29 cellular contexts compared by ENCODE assay signal in genomic region chr20:14647016-14647415, GRCh38.
"Had no signal": no experiment of that assay in that cellular context is flagged by ENCODE, and none has a peak within 500 bp of the region (broad histone marks: within the 10 kb centered on the region; RNA-seq: fewer than 3 reads in every experiment).

No MANE protein-coding gene starts in this region.

- H3K4me1 ChIP-seq: parathyroid adenoma, psoas muscle, right lobe of liver, sigmoid colon, tibial artery, transverse colon, upper lobe of right lung, uterus had no signal

- H3K27me3 ChIP-seq: ovary, right lobe of liver, sigmoid colon, stomach, tibial artery, transverse colon, upper lobe of right lung, uterus had no signal

- H3K9me3 ChIP-seq: ovary, psoas muscle, right lobe of liver, sigmoid colon, thoracic aorta, transverse colon, upper lobe of right lung, uterus had no signal

- H3K9ac ChIP-seq: parathyroid adenoma had no signal

- H2AFZ ChIP-seq: parathyroid adenoma had no signal

- H3K4me3 ChIP-seq: ovary, psoas muscle, right lobe of liver, sigmoid colon, stomach, thoracic aorta, tibial artery, transverse colon, upper lobe of right lung, uterus had no signal

- FAIRE-seq: small intestine had no signal

- H3K79me2 ChIP-seq: parathyroid adenoma had no signal

- H3K36me3 ChIP-seq: ovary, right lobe of liver, sigmoid colon, stomach, thoracic aorta, tibial artery, transverse colon, upper lobe of right lung, uterus had no signal

- H3K27ac ChIP-seq: ovary, parathyroid adenoma, psoas muscle, right lobe of liver, sigmoid colon, stomach, thoracic aorta, tibial artery, transverse colon, upper lobe of right lung, uterus had no signal

- DNase-seq: naive thymus-derived CD8-positive, alpha-beta T cell; nephron progenitor cell; occipital lobe; ovary; posterior cingulate gyrus; psoas muscle; right cardiac atrium; right lobe of liver; sigmoid colon; small intestine; stimulated activated CD4-positive, alpha-beta T cell treated with anti-CD3 and anti-CD28 coated beads, Interleukin-15, amount 100 ng/mL, for 24 hours; stimulated activated CD4-positive, alpha-beta T cell treated with anti-CD3 and anti-CD28 coated beads, Interleukin-2, amount 100 ng/mL, for 24 hours; stimulated activated CD4-positive, alpha-beta T cell treated with anti-CD3 and anti-CD28 coated beads, Interleukin-2, amount 100 ng/mL, for 48 hours; stimulated activated CD4-positive, alpha-beta T cell treated with anti-CD3 and anti-CD28 coated beads, Interleukin-4, amount 100 ng/mL, for 24 hours; stimulated activated naive B cell treated with anti-CD40 and anti-IgM and Interleukin-4, amounts not matched to agents 10 μg/mL and 1 μg/mL and 100 μg/mL, for 72 hours; stimulated activated naive CD4-positive, alpha-beta T cell treated with Interleukin-2 at 50 U/mL for 16 hours; stomach; tibial artery; transverse colon; upper lobe of right lung; uterus had no signal

- H3K4me3 Mint-ChIP-seq: naive thymus-derived CD8-positive, alpha-beta T cell; natural killer cell treated with Interleukin-12 subunit alpha and Interleukin-12 subunit beta and Interleukin-15 and Interleukin-18, amount 100 ng/mL, for 72 hours; nephron progenitor cell; neural crest cell; stimulated activated effector memory CD8-positive, alpha-beta T cell treated with anti-CD3 and anti-CD28 coated beads, Interleukin-12 subunit alpha, Interleukin-12 subunit beta, amount 100 ng/mL, for 72 hours; stimulated activated naive B cell treated with anti-CD40 and anti-IgM and Interleukin-4, amounts not matched to agents 10 μg/mL and 1 μg/mL and 100 μg/mL, for 72 hours; stimulated activated naive CD8-positive, alpha-beta T cell treated with anti-CD3 and anti-CD28 coated beads, Interleukin-15, Interleukin-2, amounts not matched to agents 100 ng/mL and 50 ng/mL, for 24 hours; type B pancreatic cell had no signal

- H3K4me1 Mint-ChIP-seq: naive thymus-derived CD8-positive, alpha-beta T cell; nephron progenitor cell; neural crest cell; stimulated activated effector memory CD8-positive, alpha-beta T cell treated with anti-CD3 and anti-CD28 coated beads, Interleukin-12 subunit alpha, Interleukin-12 subunit beta, amount 100 ng/mL, for 72 hours; stimulated activated naive B cell treated with anti-CD40 and anti-IgM and Interleukin-4, amounts not matched to agents 10 μg/mL and 1 μg/mL and 100 μg/mL, for 72 hours had no signal

- H3K27ac Mint-ChIP-seq: naive thymus-derived CD8-positive, alpha-beta T cell; natural killer cell treated with Interleukin-12 subunit alpha and Interleukin-12 subunit beta and Interleukin-15 and Interleukin-18, amount 100 ng/mL, for 72 hours; nephron progenitor cell; progenitor cell of endocrine pancreas; stimulated activated effector memory CD8-positive, alpha-beta T cell treated with anti-CD3 and anti-CD28 coated beads, Interleukin-12 subunit alpha, Interleukin-12 subunit beta, amount 100 ng/mL, for 72 hours; stimulated activated naive B cell treated with anti-CD40 and anti-IgM and Interleukin-4, amounts not matched to agents 10 μg/mL and 1 μg/mL and 100 μg/mL, for 72 hours; stimulated activated naive CD8-positive, alpha-beta T cell treated with anti-CD3 and anti-CD28 coated beads, Interleukin-15, Interleukin-2, amounts not matched to agents 100 ng/mL and 50 ng/mL, for 24 hours; type B pancreatic cell had no signal

- H3K36me3 Mint-ChIP-seq: naive thymus-derived CD8-positive, alpha-beta T cell; stimulated activated effector memory CD8-positive, alpha-beta T cell treated with anti-CD3 and anti-CD28 coated beads, Interleukin-12 subunit alpha, Interleukin-12 subunit beta, amount 100 ng/mL, for 72 hours; stimulated activated naive B cell treated with anti-CD40 and anti-IgM and Interleukin-4, amounts not matched to agents 10 μg/mL and 1 μg/mL and 100 μg/mL, for 72 hours had no signal

- H3K27me3 Mint-ChIP-seq: naive thymus-derived CD8-positive, alpha-beta T cell; natural killer cell treated with Interleukin-12 subunit alpha and Interleukin-12 subunit beta and Interleukin-15 and Interleukin-18, amount 100 ng/mL, for 72 hours; progenitor cell of endocrine pancreas; stimulated activated naive B cell treated with anti-CD40 and anti-IgM and Interleukin-4, amounts not matched to agents 10 μg/mL and 1 μg/mL and 100 μg/mL, for 72 hours; stimulated activated naive CD8-positive, alpha-beta T cell treated with anti-CD3 and anti-CD28 coated beads, Interleukin-15, Interleukin-2, amounts not matched to agents 100 ng/mL and 50 ng/mL, for 24 hours had no signal
